Comparison of ENCODE assay signal across 22 cellular contexts in genomic region chr6:110173506-110174132, GRCh38. TPM values are rescaled to one million over a fixed set of nuclear protein-coding genes. Genes with fewer than 3 reads are reported as not detected.
DNase-seq lines count a peak whose midpoint lies in the region; ATAC-seq, FAIRE-seq and TF ChIP-seq lines count a peak whose summit lies in the region.
"Had no signal": no experiment of that assay in that cellular context is flagged by ENCODE, and none has a peak within 500 bp of the region (broad histone marks: within the 10 kb centered on the region; RNA-seq: fewer than 3 reads in every experiment).

No MANE protein-coding gene starts in this region.

- H3K27ac Mint-ChIP-seq in stimulated activated effector memory CD8-positive, alpha-beta T cell treated with anti-CD3 and anti-CD28 coated beads, Interleukin-12 subunit alpha, Interleukin-12 subunit beta, amount 100 ng/mL, for 72 hours, result no peak overlapping the region
- H3K27ac Mint-ChIP-seq: activated naive CD8-positive, alpha-beta T cell; CD4-positive, CD25-positive, alpha-beta regulatory T cell had no signal

- DNase-seq in D721Med (ENCODE audit: insufficient read length, low spot score) (no peak), OCI-M1 (lab: John Stamatoyannopoulos, UW) (peak; percentile 30), GM12878 (ENCODE audit: low read depth, low spot score) (no peak), myocyte (ENCODE audit: low read depth) (peak; percentile 8), H4 (ENCODE audit: low spot score) (no peak), NCI-H1417 (lab: John Stamatoyannopoulos, UW) (no peak)
- no peak for DNase-seq in stimulated activated effector memory CD8-positive, alpha-beta T cell treated with anti-CD3 and anti-CD28 coated beads, Interleukin-12 subunit alpha, Interleukin-12 subunit beta, amount 100 ng/mL, for 72 hours (ENCODE audit: low spot score in 2 of 2)
- DNase-seq: activated CD4-positive, CD25-positive, alpha-beta regulatory T cell treated with anti-CD3 and anti-CD28 coated beads, Interleukin-2, amount 50 U/mL, for 72 hours; activated T-cell treated with anti-CD3 and anti-CD28 coated beads, Interleukin-2, amount 50 U/mL, for 48 hours; CD4-positive, CD25-positive, alpha-beta regulatory T cell; DMS53; foreskin keratinocyte; NCI-H1105 treated with DMSO at 0.1 percent for 48 hours; NCI-H526; PC-3; stimulated activated CD8-positive, alpha-beta memory T cell treated with anti-CD3 and anti-CD28 coated beads, Interleukin-4, amount 100 ng/mL, for 48 hours; T1000 had no signal

- H3K4me1 Mint-ChIP-seq in stimulated activated effector memory CD8-positive, alpha-beta T cell treated with anti-CD3 and anti-CD28 coated beads, Interleukin-12 subunit alpha, Interleukin-12 subunit beta, amount 100 ng/mL, for 72 hours, result peaks cover 5% of the 10 kb centered on the region

- no peaks in the 10 kb centered on the region for H4K20me1 ChIP-seq in GM12878 (ENCODE audit: control insufficient read depth, insufficient read depth)

- no peak overlapping the region for H3K27ac ChIP-seq in GM12878 (ENCODE audit: control insufficient read depth, insufficient read depth)
- H3K27ac ChIP-seq: epithelial cell of prostate, foreskin keratinocyte, suprapubic skin had no signal

- H3K4me3 ChIP-seq in GM12878, result no peak overlapping the region
- H3K4me3 ChIP-seq: suprapubic skin had no signal

- SMC1A ChIA-PET in GM12878 (lab: Charles Lee; ENCODE audit: uncharacterized antibody, unreplicated experiment), result interaction anchor here (1.3 kb wide), 1 partner anchor 33 kb away, joined by 4 read pairs; no protein-coding TSS in a partner anchor

- TF ChIP-seq CTCF in D721Med (IDR thresholded peaks at IDR 0.05; ENCODE audit: insufficient read depth, missing control alignments) (no peak), GM12878 (IDR thresholded peaks at IDR 0.05 in 2 of 3, conservative IDR thresholded peaks at IDR 0.05 in 1 of 3; ENCODE audit: control insufficient read depth in 2 of 3, extremely low read depth in 1 of 3, insufficient read depth in 1 of 3, low read depth in 3 of 3, low read length in 3 of 3) (no peak)

- ATAC-seq in GM12878 (no peak), HG02973 (IDR thresholded peaks at IDR 0.05; ENCODE audit: unreplicated experiment) (no peak)
- no peak for ATAC-seq in stimulated activated effector memory CD8-positive, alpha-beta T cell treated with anti-CD3 and anti-CD28 coated beads, Interleukin-12 subunit alpha, Interleukin-12 subunit beta, amount 100 ng/mL, for 72 hours
- ATAC-seq: foreskin keratinocyte, PC-3 had no signal

- TF ChIP-seq RAD21 in GM12878 (IDR thresholded peaks at IDR 0.05; ENCODE audit: insufficient read depth, low read depth, low read length), result no peak

- no peaks in the 10 kb centered on the region for H3K36me3 ChIP-seq in GM12878 (ENCODE audit: control insufficient read depth in 2 of 2, insufficient read depth in 2 of 2, low read length in 1 of 2)
- H3K36me3 ChIP-seq: suprapubic skin had no signal

- no peak for TF ChIP-seq EP300 in GM12878 (IDR thresholded peaks at IDR 0.05; ENCODE audit: borderline replicate concordance in 1 of 2, control insufficient read depth in 1 of 2, low read depth in 2 of 2, low read length in 2 of 2)

- peak; percentile 84 for FAIRE-seq in D721Med (lab: Jason Lieb, UNC)
- FAIRE-seq in GM12878 (lab: Jason Lieb, UNC), result no peak

- no peak for TF ChIP-seq POLR2A in GM12878 (IDR thresholded peaks at IDR 0.05; ENCODE audit: low read depth, low read length)

- BruUV-seq in GM12878 (replicated peaks; lab: Mats Ljungman, UMichigan), result no TSS peak

- WGBS in GM12878 (ENCODE audit: insufficient coverage, insufficient replicate concordance, low lambda C conversion rate, missing lambda C conversion rate), result 90% methylated on average over 4 of the region's 4 CpGs

- in situ Hi-C loops in GM12878 (cut with MboI), result loop anchor here (10.0 kb wide), 1 partner anchor 221 kb away; no protein-coding TSS in a partner anchor

- H3K27me3 ChIP-seq in GM12878 (replicated peaks in 1 of 2; ENCODE audit: control insufficient read depth in 2 of 2, insufficient read depth in 2 of 2, low read length in 1 of 2), result no peaks in the 10 kb centered on the region; a peak in 1 of 4 replicates
- H3K27me3 ChIP-seq: foreskin keratinocyte, suprapubic skin had no signal

- CTCF ChIA-PET in GM12878 (lab: Yijun Ruan, JAX), result no interaction called here

- intact Hi-C loops in GM12878 (cut with micrococcal nuclease; ENCODE audit: unreplicated experiment), result no loop called here

- H3K79me2 ChIP-seq in GM12878 (ENCODE audit: control insufficient read depth, insufficient read depth, low read length), result no peaks in the 10 kb centered on the region

- RAD21 ChIA-PET in GM12878 (lab: Charles Lee; ENCODE audit: unreplicated experiment), result no interaction called here

- no peak overlapping the region for H3K9ac ChIP-seq in GM12878 (ENCODE audit: control insufficient read depth, insufficient read depth, low read length)

- H3K4me2 ChIP-seq in GM12878 (ENCODE audit: control insufficient read depth, insufficient read depth), result no peak overlapping the region

- no peaks in the 10 kb centered on the region for H3K9me3 Mint-ChIP-seq in stimulated activated effector memory CD8-positive, alpha-beta T cell treated with anti-CD3 and anti-CD28 coated beads, Interleukin-12 subunit alpha, Interleukin-12 subunit beta, amount 100 ng/mL, for 72 hours
- H3K9me3 Mint-ChIP-seq: CD4-positive, CD25-positive, alpha-beta regulatory T cell; neural crest cell had no signal

- no peaks in the 10 kb centered on the region for H3K4me1 ChIP-seq in GM12878 (ENCODE audit: control insufficient read depth, insufficient read depth, low read length)
- H3K4me1 ChIP-seq: foreskin keratinocyte had no signal

- POLR2A ChIA-PET in GM12878 (lab: Charles Lee), result no interaction called here

- H3K9me3 ChIP-seq in GM12878 (replicated peaks; ENCODE audit: control insufficient read depth, insufficient read depth, low read length), result no peaks in the 10 kb centered on the region
- H3K9me3 ChIP-seq: suprapubic skin had no signal

- H3K4me3 Mint-ChIP-seq in stimulated activated effector memory CD8-positive, alpha-beta T cell treated with anti-CD3 and anti-CD28 coated beads, Interleukin-12 subunit alpha, Interleukin-12 subunit beta, amount 100 ng/mL, for 72 hours, result no peak overlapping the region
- H3K4me3 Mint-ChIP-seq: activated naive CD8-positive, alpha-beta T cell; CD4-positive, CD25-positive, alpha-beta regulatory T cell; neural crest cell had no signal

- no peak overlapping the region for H2AFZ ChIP-seq in GM12878 (ENCODE audit: control insufficient read depth, low read depth, low read length)

- H3K36me3 Mint-ChIP-seq in stimulated activated effector memory CD8-positive, alpha-beta T cell treated with anti-CD3 and anti-CD28 coated beads, Interleukin-12 subunit alpha, Interleukin-12 subunit beta, amount 100 ng/mL, for 72 hours, result no peaks in the 10 kb centered on the region
- H3K36me3 Mint-ChIP-seq: activated naive CD8-positive, alpha-beta T cell; CD4-positive, CD25-positive, alpha-beta regulatory T cell had no signal

RNA-seq across cellular contexts. Expression of gene WASF1, which starts 5.9 kb away (rescaled TPM):
- total RNA-seq in GM12878 (2013; cell fraction: nucleolus; rRNA removed), result 1.3 and 1.5 TPM in 2 replicates
- total RNA-seq in GM12878 (2014; rRNA removed) (1.7 and 2.1 TPM in 2 replicates), GM12878 (2014; rRNA removed; fragmentation: Illumina TruSeq; extraction: Trizol) (4.1 TPM in 2 replicates), GM12878 (2021) (5.5 and 7.7 TPM in 2 replicates), myocyte (8.1 and 10.5 TPM in 2 replicates)
- polyA plus RNA-seq in GM12878 (2011; ENCODE audit: low read depth), result 1.4 TPM
- polyA plus RNA-seq in GM12878 (2011; rRNA removed) (1.3 and 1.5 TPM in 2 replicates), GM12878 (2014; fragmentation: Illumina TruSeq; extraction: Trizol) (10.2 and 11.8 TPM in 2 replicates), GM12878 (2014; fragmentation: Nextera tagmentation; extraction: Ambion mirVana) (1 to 10 TPM; 1.7 to 3.5 TPM), GM12878 (2014; rRNA removed) (5.0 TPM in 2 replicates), GM12878 (2016; fragmentation: Nextera tagmentation; extraction: Ambion mirVana) (1 to 10 TPM; 8.7 to 9.7 TPM)
- 1.5 and 2.0 TPM in 2 replicates for polyA plus RNA-seq in GM12878 (2011; cell fraction: cytosol; rRNA removed)
- 1.2 and 1.5 TPM in 2 replicates for polyA plus RNA-seq in GM12878 (2011; cell fraction: nucleus; rRNA removed)
- 1.6 and 2.0 TPM in 2 replicates for polyA plus RNA-seq in GM12878 (2012)
- polyA minus RNA-seq in GM12878 (2011; rRNA and poly(A)+ RNA removed), result 0.93 and 1.0 TPM in 2 replicates
- polyA minus RNA-seq in GM12878 (2011; cell fraction: cytosol; rRNA and poly(A)+ RNA removed), result 0.40 and 0.42 TPM in 2 replicates
- polyA minus RNA-seq in GM12878 (2011; cell fraction: nucleus; rRNA and poly(A)+ RNA removed), result 0.85 and 1.1 TPM in 2 replicates
- polyA plus RNA-seq in myocyte (2012), result 12.3 TPM
- 12.9 and 15.1 TPM in 2 replicates for total RNA-seq in H4 (2014; rRNA removed; shearing (Covaris generic))

RNA-seq across cellular contexts. Expression of gene CDC40, which starts 6.6 kb away (rescaled TPM):
- 46.7 and 52.1 TPM in 2 replicates for total RNA-seq in GM12878 (2013; cell fraction: nucleolus; rRNA removed)
- total RNA-seq in GM12878 (2014; rRNA removed), result 22.0 and 25.7 TPM in 2 replicates
- total RNA-seq in GM12878 (2014; rRNA removed; fragmentation: Illumina TruSeq; extraction: Trizol), result 35.5 and 36.2 TPM in 2 replicates
- total RNA-seq in GM12878 (2021), result 23.0 and 25.0 TPM in 2 replicates
- 20.1 TPM for polyA plus RNA-seq in GM12878 (2011; ENCODE audit: low read depth)
- polyA plus RNA-seq in GM12878 (2011; rRNA removed), result 31.3 and 61.9 TPM in 2 replicates
- 11.7 and 12.9 TPM in 2 replicates for polyA plus RNA-seq in GM12878 (2011; cell fraction: cytosol; rRNA removed)
- polyA plus RNA-seq in GM12878 (2011; cell fraction: nucleus; rRNA removed), result 8.9 and 10.2 TPM in 2 replicates
- 15.0 and 17.5 TPM in 2 replicates for polyA plus RNA-seq in GM12878 (2012)
- polyA plus RNA-seq in GM12878 (2014; fragmentation: Illumina TruSeq; extraction: Trizol), result 27.3 and 37.3 TPM in 2 replicates
- polyA plus RNA-seq in GM12878 (2014; fragmentation: Nextera tagmentation; extraction: Ambion mirVana), result 10 to 100 TPM; 24.5 to 28.1 TPM
- 14.1 and 20.1 TPM in 2 replicates for polyA plus RNA-seq in GM12878 (2014; rRNA removed)
- polyA plus RNA-seq in GM12878 (2016; fragmentation: Nextera tagmentation; extraction: Ambion mirVana), result 10 to 100 TPM; 24.1 to 27.2 TPM
- polyA minus RNA-seq in GM12878 (2011; rRNA and poly(A)+ RNA removed), result 26.7 and 33.8 TPM in 2 replicates
- 11.9 and 13.3 TPM in 2 replicates for polyA minus RNA-seq in GM12878 (2011; cell fraction: cytosol; rRNA and poly(A)+ RNA removed)
- polyA minus RNA-seq in GM12878 (2011; cell fraction: nucleus; rRNA and poly(A)+ RNA removed), result 11.0 and 17.0 TPM in 2 replicates
- 14.6 and 16.3 TPM in 2 replicates for total RNA-seq in myocyte
- 7.3 TPM for polyA plus RNA-seq in myocyte (2012)
- total RNA-seq in H4 (2014; rRNA removed; shearing (Covaris generic)), result 12.9 and 17.2 TPM in 2 replicates

Comparison
In these comparisons a context has a peak if more than half of its experiments do, and no peak if none do; other contexts are left out.
1. DNase-seq: peak in OCI-M1 (single experiment) and myocyte (single experiment); none in D721Med (single experiment), GM12878 (single experiment), stimulated activated effector memory CD8-positive, alpha-beta T cell treated with anti-CD3 and anti-CD28 coated beads, Interleukin-12 subunit alpha, Interleukin-12 subunit beta, amount 100 ng/mL, for 72 hours (0 of 2), H4 (single experiment) and NCI-H1417 (0 of 3).